In genomic region chr13:78659450-78660110, GRCh38 we compare ENCODE assay signal across 8 cellular contexts. TPM values are rescaled to one million over a fixed set of nuclear protein-coding genes. Genes with fewer than 3 reads are reported as not detected.
DNase-seq lines count a peak whose midpoint lies in the region; ATAC-seq and TF ChIP-seq lines count a peak whose summit lies in the region.

No MANE protein-coding gene starts in this region.

- H3K27ac ChIP-seq in DND-41 (ENCODE audit: low read length) (peak overlapping the region; percentile 95), Peyer's patch (peak overlapping the region in 2 of 4 donors; percentile 48 to 80), esophagus (ENCODE audit: low read depth in 2 of 2, low read length in 1 of 2) (no peak overlapping the region)

- H3K27ac Mint-ChIP-seq in neural crest cell (ENCODE audit: unreplicated experiment), result no peak overlapping the region

- peaks cover 22% of the 10 kb centered on the region for H4K20me1 ChIP-seq in DND-41 (ENCODE audit: insufficient read depth, low read length)

- H3K4me1 ChIP-seq in DND-41 (ENCODE audit: insufficient read depth, low read length) (peaks cover 37% of the 10 kb centered on the region), Peyer's patch (peaks cover 0 to 15% (median 6%) of the 10 kb centered on the region in 4 donors), esophagus (ENCODE audit: control insufficient read depth in 2 of 2, insufficient read depth in 2 of 2, low read length in 1 of 2) (peaks cover 0 to 2% of the 10 kb centered on the region in 2 donors)

- peaks cover 28% of the 10 kb centered on the region for H3K4me1 Mint-ChIP-seq in neural crest cell

- WGBS in esophagus, 2 donors, result 8 to 11% methylated on average over 17 of the region's 17 CpGs

- peak overlapping the region; percentile 84 for H3K4me2 ChIP-seq in DND-41 (ENCODE audit: insufficient read depth, low read length)

- H3K79me2 ChIP-seq in DND-41 (ENCODE audit: insufficient read depth, low read length), result peaks cover 44% of the 10 kb centered on the region

- H3K27me3 ChIP-seq in DND-41 (ENCODE audit: insufficient read depth, low read length, poor library complexity), result no peaks in the 10 kb centered on the region
- H3K27me3 ChIP-seq in Peyer's patch, result no peaks in the 10 kb centered on the region
- H3K27me3 ChIP-seq in esophagus (ENCODE audit: control insufficient read depth in 1 of 2, insufficient read depth in 2 of 2, low read length in 2 of 2), result no peaks in the 10 kb centered on the region

- no peak for TF ChIP-seq CTCF in DND-41 (IDR thresholded peaks at IDR 0.05; ENCODE audit: borderline replicate concordance, extremely low read depth, low read length, poor library complexity, severe bottlenecking)
- no peak for TF ChIP-seq CTCF in Peyer's patch (IDR thresholded peaks at IDR 0.05)
- TF ChIP-seq CTCF in neural crest cell (conservative IDR thresholded peaks at IDR 0.05), result no peak

- H3K36me3 ChIP-seq in DND-41 (ENCODE audit: insufficient read depth, low read length), result peaks cover 9% of the 10 kb centered on the region
- no peaks in the 10 kb centered on the region for H3K36me3 ChIP-seq in Peyer's patch
- H3K36me3 ChIP-seq in esophagus (ENCODE audit: control insufficient read depth in 2 of 2, insufficient read depth in 2 of 2, low read length in 1 of 2), result no peaks in the 10 kb centered on the region

- no peak for DNase-seq in DND-41
- no peak for DNase-seq in Peyer's patch
- no peak for DNase-seq in neural crest cell (ENCODE audit: low read depth, low spot score)
- no peak for DNase-seq in DMS 273 treated with DMSO at 0.1 percent for 48 hours (lab: John Stamatoyannopoulos, UW)
- no peak for DNase-seq in NCI-H2029 (lab: John Stamatoyannopoulos, UW)
- no peak for DNase-seq in SHP77 (lab: John Stamatoyannopoulos, UW)

- H3K9me3 Mint-ChIP-seq in neural crest cell, result no peaks in the 10 kb centered on the region

- peak overlapping the region; percentile 98 for H2AFZ ChIP-seq in DND-41 (ENCODE audit: low read depth, low read length)

- peak overlapping the region; percentile 74 to 96; a peak in 3 of 4 replicates for H3K4me3 ChIP-seq in DND-41 (ENCODE audit: low read depth in 1 of 2, low read length in 2 of 2)
- peak overlapping the region; percentile 67 to 98 (median 90) for H3K4me3 ChIP-seq in Peyer's patch
- peak overlapping the region; percentile 40 to 95 for H3K4me3 ChIP-seq in esophagus (ENCODE audit: low read depth in 1 of 2, low read length in 2 of 2)

- TF ChIP-seq POLR2A in Peyer's patch (IDR thresholded peaks at IDR 0.05), result no peak

- ATAC-seq in DND-41 (ENCODE audit: insufficient read depth, low read depth), result no peak
- no peak for ATAC-seq in HG03159 (IDR thresholded peaks at IDR 0.05; ENCODE audit: unreplicated experiment)

- H3K27me3 Mint-ChIP-seq in neural crest cell (ENCODE audit: low read depth), result peaks cover 3% of the 10 kb centered on the region

- peak overlapping the region; percentile 89 for H3K9ac ChIP-seq in DND-41 (ENCODE audit: low read depth, low read length)

- H3K9me3 ChIP-seq in DND-41 (ENCODE audit: insufficient read depth, low read length, severe bottlenecking), result no peaks in the 10 kb centered on the region
- H3K9me3 ChIP-seq in Peyer's patch, result no peaks in the 10 kb centered on the region
- H3K9me3 ChIP-seq in esophagus (ENCODE audit: control insufficient read depth in 2 of 2, insufficient read depth in 1 of 2, low read depth in 1 of 2, low read length in 1 of 2), result no peaks in the 10 kb centered on the region

- H3K36me3 Mint-ChIP-seq in neural crest cell (ENCODE audit: low read depth), result peaks cover 7% of the 10 kb centered on the region

- H3K4me3 Mint-ChIP-seq in neural crest cell, result peak overlapping the region; percentile 64

RNA-seq across cellular contexts. Expression of gene OBI1, which starts 0.6 kb away (rescaled TPM):
- total RNA-seq in Peyer's patch (10 to 100 TPM in 1 of 4 donors, 1 to 10 TPM in 3; 4.4 to 13.2 (median 7.9) TPM), neural crest cell (26.1 and 28.4 TPM in 2 replicates)
- polyA plus RNA-seq in esophagus, result 1 to 10 TPM; 1.2 to 3.3 TPM

RNA-seq across cellular contexts. Expression of gene POU4F1, which starts 56.2 kb away (rescaled TPM):
- total RNA-seq in Peyer's patch (not detected), neural crest cell (0.19 and 0.41 TPM in 2 replicates)
- under 1 TPM; 0.04 TPM for polyA plus RNA-seq in esophagus
